In the genomic region with DNA sequence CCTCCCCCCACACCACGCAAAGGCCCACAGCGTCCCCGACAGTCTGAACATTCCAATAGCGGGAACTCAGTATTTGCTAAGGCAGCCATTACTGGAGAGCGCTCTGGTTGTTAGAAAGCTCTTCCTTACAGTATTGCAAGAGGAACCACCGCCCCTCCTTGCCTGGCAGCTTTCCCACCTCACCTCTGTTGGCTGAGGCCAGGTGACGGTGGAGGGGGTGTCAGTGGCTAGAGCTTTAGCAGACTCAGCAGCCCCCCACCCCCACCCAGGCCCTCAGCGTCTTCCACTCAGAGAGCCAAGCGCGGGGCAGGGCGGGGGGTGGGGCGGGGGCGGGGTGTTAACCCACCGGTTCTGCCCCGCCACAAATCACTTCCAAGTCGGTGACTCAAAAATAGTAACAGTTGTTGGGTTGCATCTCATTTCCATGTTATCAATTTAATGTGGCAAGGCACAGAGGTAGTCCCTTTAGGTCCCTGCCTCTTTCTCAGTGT, we compare ENCODE assay signal across 8 cellular contexts. TPM values are rescaled to one million over a fixed set of nuclear protein-coding genes. Genes with fewer than 3 reads are reported as not detected.
DNase-seq lines count a peak whose midpoint lies in the region; FAIRE-seq and TF ChIP-seq lines count a peak whose summit lies in the region.

No MANE protein-coding gene starts in this region.

- peak; percentile 14 for TF ChIP-seq CTCF in AG10803 (conservative IDR thresholded peaks at IDR 0.05; ENCODE audit: low read length)

- no peaks in the 10 kb centered on the region for H3K9me3 ChIP-seq in iPS-15b (ENCODE audit: control insufficient read depth, insufficient read depth, low read length)
- H3K9me3 ChIP-seq in skeletal muscle tissue (ENCODE audit: control insufficient read depth in 3 of 3, low read length in 3 of 3), result no peaks in the 10 kb centered on the region

- H3K4me1 ChIP-seq in iPS-15b (ENCODE audit: control insufficient read depth, insufficient read depth, low read length) (peaks cover 14% of the 10 kb centered on the region), skeletal muscle tissue (ENCODE audit: control insufficient read depth in 3 of 3, insufficient read depth in 3 of 3, low read length in 3 of 3) (peaks cover 56 to 73% (median 62%) of the 10 kb centered on the region in 3 donors)

- H3K27me3 ChIP-seq in H7 (ENCODE audit: control insufficient read depth, insufficient read depth, low read length) (peaks cover 41% of the 10 kb centered on the region), iPS-15b (ENCODE audit: control insufficient read depth, insufficient read depth, low read length) (peaks cover 43% of the 10 kb centered on the region), skeletal muscle tissue (ENCODE audit: control insufficient read depth in 3 of 3, insufficient read depth in 3 of 3, low read length in 3 of 3) (peaks cover 0 to 3% (median 0%) of the 10 kb centered on the region in 3 donors)

- H3K4me3 ChIP-seq in AG10803 (ENCODE audit: low read length), result peak overlapping the region; percentile 75
- peak overlapping the region; percentile 72 for H3K4me3 ChIP-seq in H7 (ENCODE audit: insufficient read depth, low read depth, low read length)
- H3K4me3 ChIP-seq in iPS-15b (ENCODE audit: low read depth, low read length), result peak overlapping the region; percentile 58
- peak overlapping the region; percentile 73 to 92 (median 86) for H3K4me3 ChIP-seq in skeletal muscle tissue (ENCODE audit: low read length in 3 of 3)

- peaks cover 53% of the 10 kb centered on the region for H3K4me1 Mint-ChIP-seq in activated naive CD8-positive, alpha-beta T cell treated with anti-CD3 and anti-CD28 coated beads for 36 hours

- H3K27ac Mint-ChIP-seq in activated naive CD8-positive, alpha-beta T cell treated with anti-CD3 and anti-CD28 coated beads for 36 hours, result peak overlapping the region; percentile 71

- no peaks in the 10 kb centered on the region for H3K36me3 ChIP-seq in H7 (replicated peaks; ENCODE audit: control insufficient read depth, insufficient read depth, low read length)
- no peaks in the 10 kb centered on the region for H3K36me3 ChIP-seq in iPS-15b (ENCODE audit: control insufficient read depth, insufficient read depth, low read length)
- peaks cover 0 to 2% (median 0%) of the 10 kb centered on the region in 3 donors for H3K36me3 ChIP-seq in skeletal muscle tissue (ENCODE audit: control insufficient read depth in 3 of 3, insufficient read depth in 3 of 3, low read length in 3 of 3)

- peak; percentile 35 for DNase-seq in AG10803 (ENCODE audit: low read depth)
- peak; percentile 73 for DNase-seq in H7
- DNase-seq in NCI-H748 treated with DMSO at 0.1 percent for 48 hours (lab: John Stamatoyannopoulos, UW), result peak; percentile 48
- DNase-seq in activated naive CD8-positive, alpha-beta T cell treated with anti-CD3 and anti-CD28 coated beads for 36 hours, result peak; percentile 59
- no peak for DNase-seq in hippocampal formation (lab: John Stamatoyannopoulos, UW)
- DNase-seq in GM19239 (ENCODE audit: insufficient read length, low spot score), result no peak

- H3K9ac ChIP-seq in iPS-15b (ENCODE audit: low read depth, low read length) (peak overlapping the region; percentile 54), skeletal muscle tissue (ENCODE audit: low read depth in 1 of 3, low read length in 3 of 3) (peak overlapping the region; percentile 84 to 92 (median 91))

- H3K4me3 Mint-ChIP-seq in activated naive CD8-positive, alpha-beta T cell treated with anti-CD3 and anti-CD28 coated beads for 36 hours, result peak overlapping the region; percentile 80

- H3K36me3 Mint-ChIP-seq in activated naive CD8-positive, alpha-beta T cell treated with anti-CD3 and anti-CD28 coated beads for 36 hours, result no peaks in the 10 kb centered on the region

- no peaks in the 10 kb centered on the region for H3K9me3 Mint-ChIP-seq in activated naive CD8-positive, alpha-beta T cell treated with anti-CD3 and anti-CD28 coated beads for 36 hours

- peaks cover 64% of the 10 kb centered on the region for H3K27me3 Mint-ChIP-seq in activated naive CD8-positive, alpha-beta T cell treated with anti-CD3 and anti-CD28 coated beads for 36 hours

- peak overlapping the region; percentile 96 for H3K27ac ChIP-seq in skeletal muscle tissue (ENCODE audit: low read depth, low read length)

- no peak for FAIRE-seq in GM19239 (lab: Jason Lieb, UNC)

RNA-seq across cellular contexts. Expression of a gene that starts 2.3 kb away (rescaled TPM):
- 37.2 and 47.2 TPM in 2 replicates for total RNA-seq in H7 (2014; rRNA removed; shearing (Covaris generic))
- total RNA-seq in activated naive CD8-positive, alpha-beta T cell treated with anti-CD3 and anti-CD28 coated beads for 36 hours, result under 1 TPM; 0.85 to 0.90 TPM
- 20.4 TPM for total RNA-seq in skeletal muscle tissue

RNA-seq across cellular contexts. Expression of a gene that starts 2.6 kb away (rescaled TPM):
- total RNA-seq in H7 (2014; rRNA removed; shearing (Covaris generic)), result 4.8 and 6.2 TPM in 2 replicates
- under 1 TPM; 0.12 to 0.25 TPM for total RNA-seq in activated naive CD8-positive, alpha-beta T cell treated with anti-CD3 and anti-CD28 coated beads for 36 hours
- 0.52 TPM for total RNA-seq in skeletal muscle tissue

RNA-seq across cellular contexts. Expression of a gene that starts 3.3 kb away (rescaled TPM):
- total RNA-seq in H7 (2014; rRNA removed; shearing (Covaris generic)), result 6.1 and 12.0 TPM in 2 replicates
- under 1 TPM; 0.68 to 0.70 TPM for total RNA-seq in activated naive CD8-positive, alpha-beta T cell treated with anti-CD3 and anti-CD28 coated beads for 36 hours
- 8.9 TPM for total RNA-seq in skeletal muscle tissue

RNA-seq across cellular contexts. Expression of a gene that starts 20.0 kb away (rescaled TPM):
- 15.0 and 20.5 TPM in 2 replicates for total RNA-seq in H7 (2014; rRNA removed; shearing (Covaris generic))
- 1 to 10 TPM; 7.1 to 7.8 TPM for total RNA-seq in activated naive CD8-positive, alpha-beta T cell treated with anti-CD3 and anti-CD28 coated beads for 36 hours
- 1.6 TPM for total RNA-seq in skeletal muscle tissue

Comparison
In these comparisons a context has a peak if more than half of its experiments do, and no peak if none do; other contexts are left out.
1. DNase-seq: peak in AG10803 (single experiment), H7 (single experiment), NCI-H748 treated with DMSO at 0.1 percent for 48 hours (single experiment) and activated naive CD8-positive, alpha-beta T cell treated with anti-CD3 and anti-CD28 coated beads for 36 hours (single experiment); none in hippocampal formation (0 of 2) and GM19239 (single experiment).
2. RNA of a gene that starts 2.3 kb away (total RNA-seq): 37.2 to 47.2 TPM in H7 and 20.4 TPM in skeletal muscle tissue (single experiment); 0.85 to 0.90 TPM in activated naive CD8-positive, alpha-beta T cell treated with anti-CD3 and anti-CD28 coated beads for 36 hours; every median in the first group is over 10 times any median in the second.
3. Peak in every context shown above with its lines, with median percentiles within 50 percentile points of each other: H3K4me3 ChIP-seq.